10 cellular contexts compared by ENCODE assay signal in genomic region chr7:136359333-136359903, GRCh38.
A peak's percentile ranks its signal among the peaks of the same experiment; 100 is the strongest.
DNase-seq lines count a peak whose midpoint lies in the region; ATAC-seq and TF ChIP-seq lines count a peak whose summit lies in the region.
"Had no signal": no experiment of that assay in that cellular context is flagged by ENCODE, and none has a peak within 500 bp of the region (broad histone marks: within the 10 kb centered on the region; RNA-seq: fewer than 3 reads in every experiment).

No MANE protein-coding gene starts in this region.

- H3K27ac Mint-ChIP-seq in naive B cell (peak overlapping the region; percentile 24 to 92 (median 88)), progenitor cell of endocrine pancreas (no peak overlapping the region)

- H3K36me3 Mint-ChIP-seq in naive B cell: no peaks in the 10 kb centered on the region
- no peaks in the 10 kb centered on the region for H3K36me3 Mint-ChIP-seq in progenitor cell of endocrine pancreas (ENCODE audit: insufficient read depth)

- ATAC-seq in GM19035 (IDR thresholded peaks at IDR 0.05; ENCODE audit: unreplicated experiment) (peak; percentile 95), HG02642 (IDR thresholded peaks at IDR 0.05; ENCODE audit: poor library complexity, unreplicated experiment) (peak; percentile 98), HG03460 (IDR thresholded peaks at IDR 0.05; ENCODE audit: unreplicated experiment) (peak; percentile 95), naive B cell (ENCODE audit: low read depth in 2 of 2) (peak; percentile 93)
- ATAC-seq in stimulated activated naive CD8-positive, alpha-beta T cell treated with anti-CD3 and anti-CD28 coated beads, Interleukin-15, Interleukin-2, amounts not matched to agents 100 U/mL and 50 U/mL, for 24 hours: no peak

- peak overlapping the region in 7 of 8 donors; percentile 41 to 76 (median 55) for H3K4me3 Mint-ChIP-seq in naive B cell
- H3K4me3 Mint-ChIP-seq in progenitor cell of endocrine pancreas (ENCODE audit: low read depth): no peak overlapping the region

- no peak for TF ChIP-seq CTCF in progenitor cell of endocrine pancreas (IDR thresholded peaks at IDR 0.05; ENCODE audit: unreplicated experiment)

- no peaks in the 10 kb centered on the region for H3K27me3 Mint-ChIP-seq in naive B cell
- H3K27me3 Mint-ChIP-seq in progenitor cell of endocrine pancreas: no peaks in the 10 kb centered on the region

- in situ Hi-C loops in ACHN (cut with HindIII; ENCODE audit: low pct_ligation_motif_present, low pct_unique_long_range_greater_than_20kb, low sequenced_read_pairs): no loop called here

- H3K9me3 Mint-ChIP-seq in naive B cell: peaks cover 0 to 14% (median 4%) of the 10 kb centered on the region in 7 donors
- peaks cover 4% of the 10 kb centered on the region for H3K9me3 Mint-ChIP-seq in progenitor cell of endocrine pancreas (ENCODE audit: low read depth)

- DNase-seq in naive B cell: peak; percentile 55
- DNase-seq in progenitor cell of endocrine pancreas (ENCODE audit: low spot score, unreplicated experiment): no peak
- DNase-seq in stimulated activated naive CD8-positive, alpha-beta T cell treated with anti-CD3 and anti-CD28 coated beads, Interleukin-15, Interleukin-2, amounts not matched to agents 100 U/mL and 50 U/mL, for 24 hours: no peak
- DNase-seq in putamen (ENCODE audit: low spot score): no peak
- DNase-seq in ACHN: no peak
- DNase-seq: EL, SK-N-SH had no signal

- H3K4me1 Mint-ChIP-seq in naive B cell (peaks cover 8 to 31% (median 15%) of the 10 kb centered on the region in 3 donors), progenitor cell of endocrine pancreas (ENCODE audit: low read depth) (no peaks in the 10 kb centered on the region)
